Comparison of ENCODE assay signal across 21 cellular contexts in genomic region chr2:217795067-217795466, GRCh38.
DNase-seq lines count a peak whose midpoint lies in the region; ATAC-seq and TF ChIP-seq lines count a peak whose summit lies in the region.
"Had no signal": no experiment of that assay in that cellular context is flagged by ENCODE, and none has a peak within 500 bp of the region (broad histone marks: within the 10 kb centered on the region; RNA-seq: fewer than 3 reads in every experiment).

No MANE protein-coding gene starts in this region.

- no peaks in the 10 kb centered on the region for H3K79me2 ChIP-seq in trophoblast cell (ENCODE audit: control insufficient read depth, insufficient read depth, low read length, poor library complexity)

- no peaks in the 10 kb centered on the region for H3K27me3 Mint-ChIP-seq in WTC11 (ENCODE audit: low read depth)
- no peaks in the 10 kb centered on the region for H3K27me3 Mint-ChIP-seq in naive thymus-derived CD8-positive, alpha-beta T cell
- H3K27me3 Mint-ChIP-seq: CD4-positive, alpha-beta T cell had no signal

- peaks cover 4% of the 10 kb centered on the region for H3K79me1 ChIP-seq in trophoblast cell (ENCODE audit: low read length)

- no peak for TF ChIP-seq EP300 in esophagus muscularis mucosa (IDR thresholded peaks at IDR 0.05)

- H3K4me3 Mint-ChIP-seq in WTC11: no peak overlapping the region
- H3K4me3 Mint-ChIP-seq in naive thymus-derived CD8-positive, alpha-beta T cell: no peak overlapping the region
- H3K4me3 Mint-ChIP-seq: CD4-positive, alpha-beta T cell had no signal

- H3K9me3 Mint-ChIP-seq in WTC11: no peaks in the 10 kb centered on the region
- H3K9me3 Mint-ChIP-seq in naive thymus-derived CD8-positive, alpha-beta T cell: no peaks in the 10 kb centered on the region
- H3K9me3 Mint-ChIP-seq: CD4-positive, alpha-beta T cell had no signal

- no peak overlapping the region for H2AK5ac ChIP-seq in trophoblast cell (ENCODE audit: low read length)

- H4K12ac ChIP-seq in trophoblast cell (ENCODE audit: low read depth, low read length): no peak overlapping the region

- no peak for TF ChIP-seq CTCF in WTC11 (IDR thresholded peaks at IDR 0.05)
- TF ChIP-seq CTCF in esophagus muscularis mucosa (IDR thresholded peaks at IDR 0.05): no peak

- intact Hi-C loops in esophagus muscularis mucosa (cut with DNase I): no loop called here

- peaks cover 0 to 9% (median 4%) of the 10 kb centered on the region in 4 donors for H3K36me3 ChIP-seq in esophagus muscularis mucosa
- no peaks in the 10 kb centered on the region for H3K36me3 ChIP-seq in trophoblast cell (ENCODE audit: control insufficient read depth in 1 of 2, insufficient read depth in 2 of 2, low read length in 2 of 2)

- no peak overlapping the region for H2BK120ac ChIP-seq in trophoblast cell (ENCODE audit: insufficient read depth, low read length, poor library complexity)

- no peak overlapping the region for H4K8ac ChIP-seq in trophoblast cell (ENCODE audit: low read depth, low read length)

- no peak overlapping the region for H3K9ac ChIP-seq in trophoblast cell (ENCODE audit: low read length)

- no peak overlapping the region for H3K18ac ChIP-seq in trophoblast cell (ENCODE audit: low read length)

- no peak overlapping the region for H4K91ac ChIP-seq in trophoblast cell (ENCODE audit: low read depth, low read length)

- peak overlapping the region; percentile 5 for H3K4me2 ChIP-seq in trophoblast cell (ENCODE audit: low read length)
- H3K4me2 ChIP-seq: A549 had no signal

- no peak overlapping the region for H3K4ac ChIP-seq in trophoblast cell (ENCODE audit: low read depth, low read length)

- H3K4me3 ChIP-seq in esophagus muscularis mucosa (no peak overlapping the region), trophoblast cell (ENCODE audit: low read depth, low read length) (peak overlapping the region; percentile 38)
- H3K4me3 ChIP-seq: A549 had no signal

- WGBS in esophagus muscularis mucosa: 90% methylated on average over 5 of the region's 5 CpGs
- no CpG with 5 or more reads among the region's 5 CpGs for WGBS in trophoblast cell (ENCODE audit: extremely low coverage, insufficient coverage, insufficient read length)

- H3K14ac ChIP-seq in trophoblast cell (ENCODE audit: low read length): no peak overlapping the region

- H3K27ac ChIP-seq in esophagus muscularis mucosa (replicated peaks in 1 of 4) (peak overlapping the region in 1 of 4 donors; percentile 82), trophoblast cell (ENCODE audit: low read depth, low read length) (peak overlapping the region; percentile 6)
- H3K27ac ChIP-seq: A549 had no signal

- TF ChIP-seq POLR2A in esophagus muscularis mucosa (IDR thresholded peaks at IDR 0.05; ENCODE audit: low read depth): no peak

- no peak overlapping the region for H2BK5ac ChIP-seq in trophoblast cell (ENCODE audit: low read depth, low read length, poor library complexity)

- no peak overlapping the region for H3K27ac Mint-ChIP-seq in WTC11
- H3K27ac Mint-ChIP-seq in naive thymus-derived CD8-positive, alpha-beta T cell: no peak overlapping the region
- H3K27ac Mint-ChIP-seq: CD4-positive, alpha-beta T cell had no signal

- H3K36me3 Mint-ChIP-seq in WTC11: no peaks in the 10 kb centered on the region
- no peaks in the 10 kb centered on the region for H3K36me3 Mint-ChIP-seq in naive thymus-derived CD8-positive, alpha-beta T cell

- H3K4me1 ChIP-seq in esophagus muscularis mucosa (peaks cover 25 to 88% (median 50%) of the 10 kb centered on the region in 4 donors), trophoblast cell (ENCODE audit: control insufficient read depth in 1 of 2, insufficient read depth in 2 of 2, low read length in 2 of 2) (peaks cover 22 to 28% of the 10 kb centered on the region in 2 experiments)

- no peak overlapping the region for H3K23ac ChIP-seq in trophoblast cell (ENCODE audit: low read length)

- H2BK12ac ChIP-seq in trophoblast cell (ENCODE audit: low read length): no peak overlapping the region

- H3K9me3 ChIP-seq in esophagus muscularis mucosa (no peaks in the 10 kb centered on the region), trophoblast cell (ENCODE audit: insufficient read depth, low read depth, low read length) (peaks cover 4% of the 10 kb centered on the region)
- H3K9me3 ChIP-seq: A549, Caco-2 had no signal

- DNase-seq in EH (ENCODE audit: low read depth) (peak; percentile 18), WTC11 (ENCODE audit: low spot score) (no peak), esophagus muscularis mucosa (ENCODE audit: extremely low spot score) (peak; percentile 72), trophoblast cell (no peak)
- DNase-seq in naive thymus-derived CD8-positive, alpha-beta T cell: no peak
- DNase-seq: CD4-positive, alpha-beta T cell; GF-D8; GOT3; KG1; MV-4-11; NCI-H1417; NCI-H187; NCI-H2107; NCI-H510A treated with DMSO at 0.1 percent for 48 hours; NCI-H82; RPMI8226; SHP77 treated with DMSO at 0.1 percent for 48 hours had no signal

- no peak for ATAC-seq in WTC11
- no peak for ATAC-seq in naive thymus-derived CD8-positive, alpha-beta T cell
- no peak for ATAC-seq in GM18909 (IDR thresholded peaks at IDR 0.05; ENCODE audit: poor library complexity, unreplicated experiment)
- ATAC-seq in GM21447 (IDR thresholded peaks at IDR 0.05; ENCODE audit: unreplicated experiment): no peak
- ATAC-seq: A549 had no signal

- peaks cover 7% of the 10 kb centered on the region for H3K4me1 Mint-ChIP-seq in WTC11
- peaks cover 7 to 22% (median 10%) of the 10 kb centered on the region in 4 donors for H3K4me1 Mint-ChIP-seq in naive thymus-derived CD8-positive, alpha-beta T cell

- H2AFZ ChIP-seq in trophoblast cell (ENCODE audit: insufficient read depth, low read length, poor library complexity): no peak overlapping the region

- POLR2A ChIA-PET in WTC11 (lab: Charles Lee): no interaction called here
- POLR2A ChIA-PET in naive thymus-derived CD8-positive, alpha-beta T cell (lab: Charles Lee): no interaction called here

- H3K27me3 ChIP-seq in esophagus muscularis mucosa: no peaks in the 10 kb centered on the region
- no peaks in the 10 kb centered on the region for H3K27me3 ChIP-seq in trophoblast cell (ENCODE audit: insufficient read depth, low read length)

- CTCF ChIA-PET in WTC11 (lab: Charles Lee): interaction anchor here (1.2 to 2.6 kb wide), 3 partner anchors 9 to 199 kb away, joined by 5 to 17 read pairs (median 7); no protein-coding TSS in a partner anchor

TF ChIP-seq in WTC11, 78 proteins besides CTCF, POLR2A, EP300 and RAD21:
- TF ChIP-seq EMX1 (CRISPR knock-in tag; IDR thresholded peaks at IDR 0.05) (no peak), NFE2L1 (CRISPR knock-in tag; IDR thresholded peaks at IDR 0.05) (0 out of 2 replicates have a peak, but pooled peaks have one; percentile 30)

Comparison
In these comparisons a context has a peak if more than half of its experiments do, and no peak if none do; other contexts are left out.
1. DNase-seq: peak in EH (single experiment) and esophagus muscularis mucosa (single experiment); none in WTC11 (single experiment), trophoblast cell (0 of 2) and naive thymus-derived CD8-positive, alpha-beta T cell (0 of 10).